11 cellular contexts compared by ENCODE assay signal in genomic region chr10:125146791-125147604, GRCh38. TPM values are rescaled to one million over a fixed set of nuclear protein-coding genes. Genes with fewer than 3 reads are reported as not detected.
A peak's percentile ranks its signal among the peaks of the same experiment; 100 is the strongest.
DNase-seq lines count a peak whose midpoint lies in the region; ATAC-seq and TF ChIP-seq lines count a peak whose summit lies in the region.
"Had no signal": no experiment of that assay in that cellular context is flagged by ENCODE, and none has a peak within 500 bp of the region (broad histone marks: within the 10 kb centered on the region; RNA-seq: fewer than 3 reads in every experiment).

No MANE protein-coding gene starts in this region.

- H3K36me3 ChIP-seq in Panc1 (ENCODE audit: control insufficient read depth, insufficient read depth, low read length): no peaks in the 10 kb centered on the region

- H3K4me3 ChIP-seq in Panc1 (ENCODE audit: low read depth in 2 of 2, low read length in 2 of 2) (no peak overlapping the region), fibroblast of the aortic adventitia (ENCODE audit: low read depth, low read length) (no peak overlapping the region), retinal pigment epithelial cell (ENCODE audit: low read length) (no peak overlapping the region)

- POLR2A ChIA-PET in GM10248 (lab: Yijun Ruan, JAX) (no interaction called here), Panc1 (lab: Charles Lee) (no interaction called here)

- CTCF ChIA-PET in GM10248 (lab: Yijun Ruan, JAX): interaction anchor here (0.8 kb wide), 1 partner anchor 99 kb away, joined by 3 read pairs; no protein-coding TSS in a partner anchor
- CTCF ChIA-PET in Panc1 (lab: Charles Lee): interaction anchor here (0.6 kb wide), 1 partner anchor 15 kb away, joined by 5 read pairs; no protein-coding TSS in a partner anchor

- no TSS peak for BruUV-seq in Panc1 (replicated peaks; lab: Mats Ljungman, UMichigan)

- intact Hi-C loops in Panc1 (cut with micrococcal nuclease; ENCODE audit: unreplicated experiment): loop anchor here (5.0 kb wide), 1 partner anchor 100 kb away; no protein-coding TSS in a partner anchor

- peaks cover 61% of the 10 kb centered on the region for H3K4me1 ChIP-seq in Panc1 (ENCODE audit: control insufficient read depth, insufficient read depth, low read length)

- H3K27ac ChIP-seq in Panc1 (ENCODE audit: low read length): peak overlapping the region; percentile 57

- in situ Hi-C loops in Panc1 (cut with HindIII; ENCODE audit: low pct_unique_long_range_greater_than_20kb, low sequenced_read_pairs): no loop called here

- no peaks in the 10 kb centered on the region for H3K9me3 ChIP-seq in Panc1 (ENCODE audit: control insufficient read depth, insufficient read depth, low read depth, low read length)

- H3K27me3 ChIP-seq in Panc1 (ENCODE audit: control insufficient read depth, insufficient read depth, low read length): no peaks in the 10 kb centered on the region

- peak; percentile 43 for DNase-seq in GM10248 (ENCODE audit: extremely low spot score)
- DNase-seq in Panc1 (ENCODE audit: low read depth, low spot score): no peak
- peak; percentile 71 for DNase-seq in fibroblast of the aortic adventitia (ENCODE audit: low read depth)
- no peak for DNase-seq in retinal pigment epithelial cell (ENCODE audit: low read depth)
- DNase-seq in DMS114 treated with DMSO at 0.1 percent for 48 hours (lab: John Stamatoyannopoulos, UW; ENCODE audit: unreplicated experiment): no peak
- DNase-seq in UCSD-AML1 (lab: John Stamatoyannopoulos, UW; ENCODE audit: unreplicated experiment): no peak
- DNase-seq in DMS79 (lab: John Stamatoyannopoulos, UW): no peak
- no peak for DNase-seq in activated CD4-positive, alpha-beta T cell treated with anti-CD3 and anti-CD28 coated beads for 4 hours
- DNase-seq: activated T-cell treated with anti-CD3 and anti-CD28 coated beads, Interleukin-2, amount 50 U/mL, for 1 hour; naive thymus-derived CD8-positive, alpha-beta T cell; NCI-H1105 had no signal

- no peak for TF ChIP-seq CTCF in GM10248 (IDR thresholded peaks at IDR 0.05; ENCODE audit: control extremely low read depth, extremely low read depth, low read depth, missing control alignments)
- TF ChIP-seq CTCF in Panc1 (IDR thresholded peaks at IDR 0.05): no peak
- no peak for TF ChIP-seq CTCF in fibroblast of the aortic adventitia (IDR thresholded peaks at IDR 0.05; ENCODE audit: insufficient read depth, low read length)
- TF ChIP-seq CTCF in retinal pigment epithelial cell (conservative IDR thresholded peaks at IDR 0.05; ENCODE audit: low read depth, low read length): peak; percentile 3

- peak; percentile 14; the same call in 1 of the 2 replicates for ATAC-seq in Panc1
- ATAC-seq: naive thymus-derived CD8-positive, alpha-beta T cell had no signal

RNA-seq across cellular contexts. Expression of gene CTBP2, which starts 13.4 kb away (rescaled TPM):
- total RNA-seq in Panc1 (2021; ENCODE audit: unreplicated experiment): 125 TPM
- polyA plus RNA-seq in Panc1 (2012; ENCODE audit: insufficient read length): 188 TPM
- 37.9 and 45.4 TPM in 2 replicates for total RNA-seq in fibroblast of the aortic adventitia (ENCODE audit: low replicate concordance)

Comparison
In these comparisons a context has a peak if more than half of its experiments do, and no peak if none do; other contexts are left out.
1. DNase-seq: peak in GM10248 (single experiment) and fibroblast of the aortic adventitia (single experiment); none in Panc1 (single experiment), retinal pigment epithelial cell (single experiment), DMS114 treated with DMSO at 0.1 percent for 48 hours (single experiment), UCSD-AML1 (single experiment), DMS79 (single experiment) and activated CD4-positive, alpha-beta T cell treated with anti-CD3 and anti-CD28 coated beads for 4 hours (0 of 2).